Comparison of ENCODE assay signal across 1 cellular context in the genomic region with DNA sequence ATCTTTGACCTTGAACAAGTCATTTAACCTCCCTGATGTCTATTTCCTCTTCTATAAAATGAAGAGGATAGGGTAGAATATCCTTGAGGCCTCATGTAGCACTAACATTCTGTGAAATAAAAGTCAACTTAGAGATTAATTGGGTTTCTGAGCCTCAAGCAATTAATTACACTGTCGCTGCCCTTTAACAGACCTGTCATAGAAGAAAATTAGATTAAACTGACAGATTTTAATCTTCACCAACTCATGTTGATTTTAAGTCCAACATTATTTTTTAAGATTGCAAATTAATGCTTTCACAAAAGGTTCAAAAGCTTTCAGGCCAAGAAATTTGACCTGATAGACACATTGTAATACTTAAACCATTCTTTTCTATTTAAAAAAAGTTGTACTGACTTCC.
TF ChIP-seq lines count a peak whose summit lies in the region.

No MANE protein-coding gene starts in this region.

TF ChIP-seq in K562, 482 proteins besides CTCF, POLR2A, EP300 and RAD21 (continued from another document):
- TF ChIP-seq, protein P1, sequence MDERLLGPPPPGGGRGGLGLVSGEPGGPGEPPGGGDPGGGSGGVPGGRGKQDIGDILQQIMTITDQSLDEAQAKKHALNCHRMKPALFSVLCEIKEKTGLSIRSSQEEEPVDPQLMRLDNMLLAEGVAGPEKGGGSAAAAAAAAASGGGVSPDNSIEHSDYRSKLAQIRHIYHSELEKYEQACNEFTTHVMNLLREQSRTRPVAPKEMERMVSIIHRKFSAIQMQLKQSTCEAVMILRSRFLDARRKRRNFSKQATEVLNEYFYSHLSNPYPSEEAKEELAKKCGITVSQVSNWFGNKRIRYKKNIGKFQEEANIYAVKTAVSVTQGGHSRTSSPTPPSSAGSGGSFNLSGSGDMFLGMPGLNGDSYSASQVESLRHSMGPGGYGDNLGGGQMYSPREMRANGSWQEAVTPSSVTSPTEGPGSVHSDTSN (CRISPR knock-in tag; IDR thresholded peaks at IDR 0.05; ENCODE audit: low read depth): no peak
- TF ChIP-seq, protein P1 (tag; conservative IDR thresholded peaks at IDR 0.05; ENCODE audit: low read depth): 0 out of 2 replicates have a peak, but pooled peaks have one; percentile 29
